Comparison of ENCODE assay signal across 18 cellular contexts in genomic region chr6:44933113-44933512, GRCh38.
DNase-seq lines count a peak whose midpoint lies in the region; ATAC-seq, FAIRE-seq and TF ChIP-seq lines count a peak whose summit lies in the region.
"Had no signal": no experiment of that assay in that cellular context is flagged by ENCODE, and none has a peak within 500 bp of the region (broad histone marks: within the 10 kb centered on the region; RNA-seq: fewer than 3 reads in every experiment).

No MANE protein-coding gene starts in this region.

- H3K4ac ChIP-seq in mesenchymal stem cell (ENCODE audit: low read depth in 1 of 2, low read length in 2 of 2): no peak overlapping the region

- FAIRE-seq in D721Med (lab: Jason Lieb, UNC): peak; percentile 32

- H3K9me3 Mint-ChIP-seq in activated T-helper 2 cell treated with anti-CD3 and anti-CD28 coated beads, Interferon-gamma antibody, Interleukin-2, Interleukin-4, amounts not matched to agents 10 μg/mL and 5 μg/mL and 100 μg/mL, durations not matched to agents 14 hours and 24 hours and 36 hours: peaks cover 4% of the 10 kb centered on the region
- H3K9me3 Mint-ChIP-seq: GM23338, WTC11 had no signal

- H3K14ac ChIP-seq in mesenchymal stem cell (ENCODE audit: low read length in 2 of 2): no peak overlapping the region

- H2BK15ac ChIP-seq in mesenchymal stem cell (ENCODE audit: low read depth, poor library complexity, severe bottlenecking): no peak overlapping the region

- H4K91ac ChIP-seq in mesenchymal stem cell (ENCODE audit: low read length): no peak overlapping the region

- peak overlapping the region; percentile 78 for H3K4me3 Mint-ChIP-seq in activated T-helper 2 cell treated with anti-CD3 and anti-CD28 coated beads, Interferon-gamma antibody, Interleukin-2, Interleukin-4, amounts not matched to agents 10 μg/mL and 5 μg/mL and 100 μg/mL, durations not matched to agents 14 hours and 24 hours and 36 hours (ENCODE audit: low read depth)
- H3K4me3 Mint-ChIP-seq: GM23338, WTC11 had no signal

- 98% methylated on average over 3 of the region's 4 CpGs for WGBS in mesenchymal stem cell

- intact Hi-C loops in activated T-helper 2 cell treated with anti-CD3 and anti-CD28 coated beads, Interferon-gamma antibody, Interleukin-2, Interleukin-4, amounts not matched to agents 10 μg/mL and 5 μg/mL and 100 μg/mL, durations not matched to agents 14 hours and 24 hours and 36 hours (cut with micrococcal nuclease): loop anchor here (1.0 to 10.0 kb wide), 8 partner anchors 8 to 992 kb away; partner anchors contain the start of gene SUPT3H

- no peak overlapping the region for H2BK12ac ChIP-seq in mesenchymal stem cell (ENCODE audit: low read length in 2 of 2)

- H3K27me3 Mint-ChIP-seq in activated T-helper 2 cell treated with anti-CD3 and anti-CD28 coated beads, Interferon-gamma antibody, Interleukin-2, Interleukin-4, amounts not matched to agents 10 μg/mL and 5 μg/mL and 100 μg/mL, durations not matched to agents 14 hours and 24 hours and 36 hours (ENCODE audit: low read depth): no peaks in the 10 kb centered on the region

- peaks cover 2% of the 10 kb centered on the region; the same call in 1 of the 2 replicates for H3K4me1 ChIP-seq in Karpas-422 (ENCODE audit: low read length)
- H3K4me1 ChIP-seq in mesenchymal stem cell (ENCODE audit: control insufficient read depth, insufficient read depth, low read depth, low read length): no peaks in the 10 kb centered on the region
- H3K4me1 ChIP-seq: tibial nerve had no signal

- TF ChIP-seq CTCF in D721Med (IDR thresholded peaks at IDR 0.05; ENCODE audit: insufficient read depth, missing control alignments): no peak

- DNase-seq in D721Med (ENCODE audit: insufficient read length, low spot score) (no peak), Karpas-422 (no peak), mesenchymal stem cell (no peak), NCI-H2081 (lab: John Stamatoyannopoulos, UW) (no peak), HPDE6-E6E7 (ENCODE audit: extremely low spot score) (no peak), NCI-H2081 treated with DMSO at 0.1 percent for 48 hours (lab: John Stamatoyannopoulos, UW) (no peak)
- no peak for DNase-seq in activated T-helper 2 cell treated with anti-CD3 and anti-CD28 coated beads, Interferon-gamma antibody, Interleukin-2, Interleukin-4, amounts not matched to agents 10 μg/mL and 5 μg/mL and 100 μg/mL, durations not matched to agents 14 hours and 24 hours and 36 hours (ENCODE audit: low spot score)
- DNase-seq: DMS79 treated with DMSO at 0.1 percent for 48 hours, dorsolateral prefrontal cortex, mucosa of descending colon, NCI-H187 treated with DMSO at 0.1 percent for 48 hours, NCI-H524, ovary had no signal

- H2AFZ ChIP-seq in Karpas-422 (ENCODE audit: low read length) (no peak overlapping the region), mesenchymal stem cell (ENCODE audit: low read depth, low read length) (no peak overlapping the region)
- H2AFZ ChIP-seq: GM23338, hepatocyte had no signal

- no peak overlapping the region for H3K23ac ChIP-seq in mesenchymal stem cell (ENCODE audit: low read length in 2 of 2)

- no peak overlapping the region for H3K27ac ChIP-seq in Karpas-422 (ENCODE audit: low read length)
- H3K27ac ChIP-seq in mesenchymal stem cell (ENCODE audit: low read length, poor library complexity, severe bottlenecking): no peak overlapping the region
- H3K27ac ChIP-seq: dorsolateral prefrontal cortex, hepatocyte, ovary had no signal

- H3K79me1 ChIP-seq in mesenchymal stem cell (replicated peaks; ENCODE audit: low read length, poor library complexity, severe bottlenecking): no peaks in the 10 kb centered on the region

- H3K18ac ChIP-seq in mesenchymal stem cell (ENCODE audit: low read depth in 1 of 2, low read length in 2 of 2): no peak overlapping the region

- H3K9me2 ChIP-seq in Karpas-422 (replicated peaks; ENCODE audit: insufficient read depth, low read length): no peaks in the 10 kb centered on the region

- H3K4me2 ChIP-seq in Karpas-422 (ENCODE audit: low read depth, low read length, poor library complexity, severe bottlenecking) (peak overlapping the region; percentile 29), mesenchymal stem cell (ENCODE audit: low read length, poor library complexity, severe bottlenecking) (no peak overlapping the region)
- H3K4me2 ChIP-seq: GM23338, hepatocyte had no signal

- H2AK5ac ChIP-seq in mesenchymal stem cell (ENCODE audit: low read length, severe bottlenecking): no peak overlapping the region

- H3K79me2 ChIP-seq in Karpas-422 (ENCODE audit: low read length): no peaks in the 10 kb centered on the region
- H3K79me2 ChIP-seq: hepatocyte had no signal

- H3K36me3 Mint-ChIP-seq in activated T-helper 2 cell treated with anti-CD3 and anti-CD28 coated beads, Interferon-gamma antibody, Interleukin-2, Interleukin-4, amounts not matched to agents 10 μg/mL and 5 μg/mL and 100 μg/mL, durations not matched to agents 14 hours and 24 hours and 36 hours (ENCODE audit: low read depth): peaks cover 12% of the 10 kb centered on the region
- H3K36me3 Mint-ChIP-seq: WTC11 had no signal

- ATAC-seq in GM19023 (IDR thresholded peaks at IDR 0.05; ENCODE audit: unreplicated experiment): no peak
- ATAC-seq: GM23338, mucosa of descending colon, WTC11 had no signal

- H3K4me3 ChIP-seq in Karpas-422 (ENCODE audit: low read length) (no peak overlapping the region), mesenchymal stem cell (ENCODE audit: insufficient read depth in 1 of 2, low read depth in 1 of 2, low read length in 2 of 2) (no peak overlapping the region)
- H3K4me3 ChIP-seq: dorsolateral prefrontal cortex, GM23338, hepatocyte, mucosa of descending colon, ovary had no signal

- H3K36me3 ChIP-seq in Karpas-422 (ENCODE audit: insufficient read depth, low read length) (no peaks in the 10 kb centered on the region), mesenchymal stem cell (ENCODE audit: control insufficient read depth in 1 of 2, insufficient read depth in 2 of 2, low read depth in 1 of 2, low read length in 2 of 2) (no peaks in the 10 kb centered on the region)
- H3K36me3 ChIP-seq: ovary, tibial nerve had no signal

- H3K4me1 Mint-ChIP-seq in activated T-helper 2 cell treated with anti-CD3 and anti-CD28 coated beads, Interferon-gamma antibody, Interleukin-2, Interleukin-4, amounts not matched to agents 10 μg/mL and 5 μg/mL and 100 μg/mL, durations not matched to agents 14 hours and 24 hours and 36 hours (ENCODE audit: low read depth): peaks cover 52% of the 10 kb centered on the region

- no peaks in the 10 kb centered on the region for H4K20me1 ChIP-seq in Karpas-422 (ENCODE audit: insufficient read depth, low read depth, low read length)

- H3K27ac Mint-ChIP-seq in activated T-helper 2 cell treated with anti-CD3 and anti-CD28 coated beads, Interferon-gamma antibody, Interleukin-2, Interleukin-4, amounts not matched to agents 10 μg/mL and 5 μg/mL and 100 μg/mL, durations not matched to agents 14 hours and 24 hours and 36 hours: peak overlapping the region; percentile 56
- H3K27ac Mint-ChIP-seq: GM23338, WTC11 had no signal

- H2BK120ac ChIP-seq in mesenchymal stem cell (ENCODE audit: low read depth, low read length): no peak overlapping the region

- H3K9me3 ChIP-seq in Karpas-422 (ENCODE audit: low read length) (no peaks in the 10 kb centered on the region), mesenchymal stem cell (ENCODE audit: control insufficient read depth, low read length) (no peaks in the 10 kb centered on the region)
- H3K9me3 ChIP-seq: mucosa of descending colon, ovary, tibial nerve had no signal

- H3K9ac ChIP-seq in Karpas-422 (ENCODE audit: low read length): no peak overlapping the region
- H3K9ac ChIP-seq in mesenchymal stem cell (ENCODE audit: low read length): peak overlapping the region; percentile 23

- H2BK5ac ChIP-seq in mesenchymal stem cell (ENCODE audit: low read depth, low read length, poor library complexity, severe bottlenecking): no peak overlapping the region

- no peak overlapping the region for H4K8ac ChIP-seq in mesenchymal stem cell (ENCODE audit: low read length)

- no peaks in the 10 kb centered on the region for H3K27me3 ChIP-seq in Karpas-422 (ENCODE audit: low read length)
- H3K27me3 ChIP-seq in mesenchymal stem cell (ENCODE audit: control insufficient read depth in 1 of 2, insufficient read depth in 1 of 2, low read length in 2 of 2): no peaks in the 10 kb centered on the region
- H3K27me3 ChIP-seq: dorsolateral prefrontal cortex, hepatocyte, tibial nerve had no signal
